Comparison of ENCODE assay signal across 13 cellular contexts in genomic region chr19:16096281-16096855, GRCh38. TPM values are rescaled to one million over a fixed set of nuclear protein-coding genes. Genes with fewer than 3 reads are reported as not detected.
DNase-seq lines count a peak whose midpoint lies in the region; ATAC-seq and TF ChIP-seq lines count a peak whose summit lies in the region.
"Had no signal": no experiment of that assay in that cellular context is flagged by ENCODE, and none has a peak within 500 bp of the region (broad histone marks: within the 10 kb centered on the region; RNA-seq: fewer than 3 reads in every experiment).

No MANE protein-coding gene starts in this region.

- WGBS in mesenchymal stem cell = 97% methylated on average over 7 of the region's 10 CpGs

- H2BK5ac ChIP-seq in mesenchymal stem cell (ENCODE audit: low read depth, low read length, poor library complexity, severe bottlenecking) = no peak overlapping the region

- H3K18ac ChIP-seq in mesenchymal stem cell (ENCODE audit: low read depth in 1 of 2, low read length in 2 of 2) = no peak overlapping the region

- no peak overlapping the region for H2BK15ac ChIP-seq in mesenchymal stem cell (ENCODE audit: low read depth, poor library complexity, severe bottlenecking)

- H4K91ac ChIP-seq in mesenchymal stem cell (ENCODE audit: low read length) = no peak overlapping the region

- peak overlapping the region; percentile 50 to 58 for H3K27ac ChIP-seq in breast epithelium
- no peak overlapping the region for H3K27ac ChIP-seq in mesenchymal stem cell (ENCODE audit: low read length, poor library complexity, severe bottlenecking)
- H3K27ac ChIP-seq in upper lobe of right lung = no peak overlapping the region
- H3K27ac ChIP-seq: neural progenitor cell, suprapubic skin had no signal

- no peaks in the 10 kb centered on the region for H3K27me3 Mint-ChIP-seq in MCF 10A (ENCODE audit: insufficient read depth, unreplicated experiment)
- H3K27me3 Mint-ChIP-seq in activated naive CD8-positive, alpha-beta T cell treated with anti-CD3 and anti-CD28 coated beads, Interleukin-2, amount 50 U/mL, for 24 hours = no peaks in the 10 kb centered on the region

- TF ChIP-seq CTCF in breast epithelium (IDR thresholded peaks at IDR 0.05) = no peak
- TF ChIP-seq CTCF in MCF 10A (IDR thresholded peaks at IDR 0.05; ENCODE audit: unreplicated experiment) = no peak
- TF ChIP-seq CTCF in upper lobe of right lung (IDR thresholded peaks at IDR 0.05) = no peak

- H4K8ac ChIP-seq in mesenchymal stem cell (ENCODE audit: low read length) = no peak overlapping the region

- no peak overlapping the region for H3K23ac ChIP-seq in mesenchymal stem cell (ENCODE audit: low read length in 2 of 2)

- H3K4me3 ChIP-seq in breast epithelium (no peak overlapping the region), mesenchymal stem cell (ENCODE audit: insufficient read depth in 1 of 2, low read depth in 1 of 2, low read length in 2 of 2) (no peak overlapping the region), upper lobe of right lung (no peak overlapping the region)
- H3K4me3 ChIP-seq: neural progenitor cell, suprapubic skin had no signal

- H2BK12ac ChIP-seq in mesenchymal stem cell (ENCODE audit: low read length in 2 of 2) = no peak overlapping the region

- no peak overlapping the region for H3K4ac ChIP-seq in mesenchymal stem cell (ENCODE audit: low read depth in 1 of 2, low read length in 2 of 2)

- no peak overlapping the region for H2AK5ac ChIP-seq in mesenchymal stem cell (ENCODE audit: low read length, severe bottlenecking)

- no TSS peak for BruUV-seq in MCF 10A (replicated peaks; lab: Mats Ljungman, UMichigan)

- peaks cover 99% of the 10 kb centered on the region for H3K36me3 Mint-ChIP-seq in MCF 10A (ENCODE audit: insufficient read depth, unreplicated experiment)
- H3K36me3 Mint-ChIP-seq in activated naive CD8-positive, alpha-beta T cell treated with anti-CD3 and anti-CD28 coated beads, Interleukin-2, amount 50 U/mL, for 24 hours (ENCODE audit: low read depth) = peaks cover 76% of the 10 kb centered on the region

- no peaks in the 10 kb centered on the region for H3K4me1 ChIP-seq in breast epithelium
- no peaks in the 10 kb centered on the region for H3K4me1 ChIP-seq in mesenchymal stem cell (ENCODE audit: control insufficient read depth, insufficient read depth, low read depth, low read length)
- peaks cover 8% of the 10 kb centered on the region for H3K4me1 ChIP-seq in upper lobe of right lung
- H3K4me1 ChIP-seq: neural progenitor cell had no signal

- H3K36me3 ChIP-seq in breast epithelium (no peaks in the 10 kb centered on the region), mesenchymal stem cell (ENCODE audit: control insufficient read depth in 1 of 2, insufficient read depth in 2 of 2, low read depth in 1 of 2, low read length in 2 of 2) (peaks cover 76 to 100% of the 10 kb centered on the region in 2 experiments), upper lobe of right lung (peaks cover 100% of the 10 kb centered on the region)

- H3K27me3 ChIP-seq in breast epithelium (no peaks in the 10 kb centered on the region), mesenchymal stem cell (ENCODE audit: control insufficient read depth in 1 of 2, insufficient read depth in 1 of 2, low read length in 2 of 2) (no peaks in the 10 kb centered on the region), upper lobe of right lung (no peaks in the 10 kb centered on the region)
- H3K27me3 ChIP-seq: neural progenitor cell, suprapubic skin had no signal

- no peak overlapping the region for H3K27ac Mint-ChIP-seq in MCF 10A (ENCODE audit: low read depth, unreplicated experiment)
- H3K27ac Mint-ChIP-seq in activated naive CD8-positive, alpha-beta T cell treated with anti-CD3 and anti-CD28 coated beads, Interleukin-2, amount 50 U/mL, for 24 hours = peak overlapping the region; percentile 93
- H3K27ac Mint-ChIP-seq: neural progenitor cell had no signal

- H3K4me3 Mint-ChIP-seq in MCF 10A (ENCODE audit: unreplicated experiment) = no peak overlapping the region
- H3K4me3 Mint-ChIP-seq in activated naive CD8-positive, alpha-beta T cell treated with anti-CD3 and anti-CD28 coated beads, Interleukin-2, amount 50 U/mL, for 24 hours = peak overlapping the region; percentile 50
- H3K4me3 Mint-ChIP-seq: neural progenitor cell had no signal

- no peak for DNase-seq in breast epithelium (ENCODE audit: low spot score in 2 of 2)
- no peak for DNase-seq in MCF 10A (ENCODE audit: unreplicated experiment)
- DNase-seq in activated naive CD8-positive, alpha-beta T cell treated with anti-CD3 and anti-CD28 coated beads, Interleukin-2, amount 50 U/mL, for 24 hours = no peak
- peak; percentile 47 for DNase-seq in mesenchymal stem cell
- no peak for DNase-seq in upper lobe of right lung
- DNase-seq in stimulated activated CD8-positive, alpha-beta memory T cell treated with anti-CD3 and anti-CD28 coated beads, Interleukin-4, amount 100 ng/mL, for 48 hours = no peak
- DNase-seq: AML-193, NCI-H1048, NCI-H748 treated with DMSO at 0.1 percent for 48 hours had no signal

- no peak for TF ChIP-seq POLR2A in breast epithelium (IDR thresholded peaks at IDR 0.05)

- H2BK120ac ChIP-seq in mesenchymal stem cell (ENCODE audit: low read depth, low read length) = no peak overlapping the region

- CTCF ChIA-PET in MCF 10A (lab: Yijun Ruan, JAX) = interaction anchor here (0.6 to 1.5 kb wide), 3 partner anchors 10 to 54 kb away, joined by 4 to 8 read pairs (median 5); no protein-coding TSS in a partner anchor

- ATAC-seq in activated naive CD8-positive, alpha-beta T cell treated with anti-CD3 and anti-CD28 coated beads, Interleukin-2, amount 50 U/mL, for 24 hours = no peak
- ATAC-seq in upper lobe of right lung (peak; percentile 21), HG03159 (IDR thresholded peaks at IDR 0.05; ENCODE audit: unreplicated experiment) (no peak), HG02610 (IDR thresholded peaks at IDR 0.05; ENCODE audit: unreplicated experiment) (no peak)

- no peaks in the 10 kb centered on the region for H3K9me3 ChIP-seq in breast epithelium
- H3K9me3 ChIP-seq in mesenchymal stem cell (ENCODE audit: control insufficient read depth, low read length) = no peaks in the 10 kb centered on the region
- no peaks in the 10 kb centered on the region for H3K9me3 ChIP-seq in upper lobe of right lung
- H3K9me3 ChIP-seq: suprapubic skin had no signal

- H3K79me1 ChIP-seq in mesenchymal stem cell (replicated peaks; ENCODE audit: low read length, poor library complexity, severe bottlenecking) = peaks cover 11% of the 10 kb centered on the region

- no peak overlapping the region for H2AFZ ChIP-seq in mesenchymal stem cell (ENCODE audit: low read depth, low read length)
- H2AFZ ChIP-seq: neural progenitor cell had no signal

- H3K9me3 Mint-ChIP-seq in MCF 10A (ENCODE audit: unreplicated experiment) = no peaks in the 10 kb centered on the region
- H3K9me3 Mint-ChIP-seq in activated naive CD8-positive, alpha-beta T cell treated with anti-CD3 and anti-CD28 coated beads, Interleukin-2, amount 50 U/mL, for 24 hours = no peaks in the 10 kb centered on the region
- H3K9me3 Mint-ChIP-seq: neural progenitor cell had no signal

- H3K4me2 ChIP-seq in mesenchymal stem cell (ENCODE audit: low read length, poor library complexity, severe bottlenecking) = no peak overlapping the region
- H3K4me2 ChIP-seq: neural progenitor cell had no signal

- intact Hi-C loops in breast epithelium (cut with DNase I; ENCODE audit: low total_unique reads) = no loop called here
- intact Hi-C loops in MCF 10A (cut with micrococcal nuclease) = no loop called here
- intact Hi-C loops in upper lobe of right lung (cut with DNase I) = no loop called here

- POLR2A ChIA-PET in MCF 10A (lab: Yijun Ruan, JAX) = interaction anchor here (1.2 kb wide), 1 partner anchor 11 kb away, joined by 3 read pairs; no protein-coding TSS in a partner anchor

- H3K4me1 Mint-ChIP-seq in MCF 10A (ENCODE audit: insufficient read depth, unreplicated experiment) = no peaks in the 10 kb centered on the region
- peaks cover 40% of the 10 kb centered on the region for H3K4me1 Mint-ChIP-seq in activated naive CD8-positive, alpha-beta T cell treated with anti-CD3 and anti-CD28 coated beads, Interleukin-2, amount 50 U/mL, for 24 hours

- peak overlapping the region; percentile 34 for H3K9ac ChIP-seq in mesenchymal stem cell (ENCODE audit: low read length)
- H3K9ac ChIP-seq: neural progenitor cell had no signal

- no peak overlapping the region for H3K14ac ChIP-seq in mesenchymal stem cell (ENCODE audit: low read length in 2 of 2)

RNA-seq across cellular contexts. Expression of gene RAB8A, which starts 15.3 kb away (rescaled TPM):
- total RNA-seq in breast epithelium (10 to 100 TPM; 34.7 to 40.6 (median 38.8) TPM), MCF 10A (2022) (41.6 and 50.1 TPM in 2 replicates), upper lobe of right lung (101 TPM)
- 54.8 TPM for polyA plus RNA-seq in mesenchymal stem cell (2013, experiment 1 of 2)
- 54.2 TPM for polyA plus RNA-seq in mesenchymal stem cell (2013, experiment 2 of 2)

RNA-seq across cellular contexts. Expression of gene TPM4, which starts 20.1 kb away (rescaled TPM):
- 100 to 1,000 TPM; 257 to 652 (median 430) TPM for total RNA-seq in breast epithelium
- total RNA-seq in MCF 10A (2022) = 355 and 424 TPM in 2 replicates
- polyA plus RNA-seq in mesenchymal stem cell (2013, experiment 1 of 2) = 881 TPM
- polyA plus RNA-seq in mesenchymal stem cell (2013, experiment 2 of 2) = 886 TPM
- 386 TPM for total RNA-seq in upper lobe of right lung

RNA-seq across cellular contexts. Expression of gene HSH2D, which starts 47.1 kb away (rescaled TPM):
- total RNA-seq in breast epithelium = 1 to 10 TPM in 2 of 3 donors, under 1 TPM in 1; 0.16 to 5.7 (median 5.6) TPM
- 0.49 TPM in 1 of 2 replicates, not detected in the other for total RNA-seq in MCF 10A (2022)
- polyA plus RNA-seq in mesenchymal stem cell (2013, experiment 1 of 2) = not detected
- polyA plus RNA-seq in mesenchymal stem cell (2013, experiment 2 of 2) = not detected
- total RNA-seq in upper lobe of right lung = 6.0 TPM

Comparison
In these comparisons a context has a peak if more than half of its experiments do, and no peak if none do; other contexts are left out.
1. H3K27ac ChIP-seq: peak in breast epithelium (2 of 2); none in mesenchymal stem cell (single experiment) and upper lobe of right lung (single experiment).